In the genomic region with DNA sequence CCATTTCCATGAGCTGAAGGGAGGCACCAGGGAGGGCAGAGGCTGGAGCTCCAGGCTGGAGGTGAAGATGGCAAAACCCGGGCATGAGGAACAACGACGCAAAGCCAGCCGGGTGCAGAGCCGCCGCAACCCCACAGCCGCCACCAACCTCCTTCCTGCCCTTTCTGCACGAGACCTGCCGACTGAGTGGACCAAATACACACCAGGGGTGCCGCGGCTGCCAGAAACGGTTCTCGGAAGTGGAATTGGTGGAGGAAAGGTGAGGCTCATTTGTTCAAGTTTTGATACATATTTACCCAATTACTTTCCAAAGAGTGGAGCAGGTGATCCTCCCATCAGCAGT, we compare ENCODE assay signal across 31 cellular contexts. TPM values are rescaled to one million over a fixed set of nuclear protein-coding genes. Genes with fewer than 3 reads are reported as not detected.
"Had no signal": no experiment of that assay in that cellular context is flagged by ENCODE, and none has a peak within 500 bp of the region (broad histone marks: within the 10 kb centered on the region; RNA-seq: fewer than 3 reads in every experiment).

No MANE protein-coding gene starts in this region.

- H3K36me3 ChIP-seq: ascending aorta, cardiac muscle cell had no signal

- H3K27me3 ChIP-seq: ascending aorta had no signal

- H3K4me3 ChIP-seq: ascending aorta, cardiac muscle cell had no signal

- H3K27ac ChIP-seq: ascending aorta, cardiac muscle cell, VCaP had no signal

- DNase-seq: activated B cell treated with CpG ODN at 0.5 μM for 24 hours; activated CD4-positive, alpha-beta memory T cell treated with anti-CD3 and anti-CD28 coated beads for 36 hours; activated CD4-positive, alpha-beta T cell treated with anti-CD3 and anti-CD28 coated beads for 4 hours; activated CD4-positive, alpha-beta T cell treated with anti-CD3 and anti-CD28 coated beads, Interleukin-2, amount 10 ng/mL, durations not matched to agents 24 days and 14 days; activated CD4-positive, alpha-beta T cell treated with anti-CD3 and anti-CD28 coated beads, Interleukin-2, amount 50 U/mL, for 1 hour; activated CD4-positive, alpha-beta T cell treated with anti-CD3 and anti-CD28 coated beads, Interleukin-2, amount 50 U/mL, for 4 hours; activated CD4-positive, CD25-positive, alpha-beta regulatory T cell treated with anti-CD3 and anti-CD28 coated beads, Interleukin-2, amount 50 U/mL, for 72 hours; activated CD8-positive, alpha-beta memory T cell treated with anti-CD3 and anti-CD28 coated beads, Interleukin-2, amount 50 U/mL, for 4 hours; activated CD8-positive, alpha-beta T cell treated with anti-CD3 and anti-CD28 coated beads for 36 hours; activated effector memory CD4-positive, alpha-beta T cell treated with anti-CD3 and anti-CD28 coated beads, Interleukin-2, amount 50 U/mL, for 16 hours; activated naive CD4-positive, alpha-beta T cell treated with anti-CD3 and anti-CD28 coated beads, Interleukin-2, amount 10 ng/mL, durations not matched to agents 7 days and 5 days; activated naive CD4-positive, alpha-beta T cell treated with Interleukin-2 at 50 U/mL for 16 hours; activated naive CD8-positive, alpha-beta T cell treated with anti-CD3 and anti-CD28 coated beads, Interleukin-2, amount 10 ng/mL, durations not matched to agents 7 days and 5 days; activated naive CD8-positive, alpha-beta T cell treated with anti-CD3 and anti-CD28 coated beads, Interleukin-2, amount 50 U/mL, for 24 hours; activated T-cell treated with anti-CD3 and anti-CD28 coated beads for 4 hours; activated T-cell treated with anti-CD3 and anti-CD28 coated beads, Interleukin-2, amount 50 U/mL, for 1 hour; activated T-cell treated with anti-CD3 and anti-CD28 coated beads, Interleukin-2, amount 50 U/mL, for 4 hours; activated T-cell treated with anti-CD3 and anti-CD28 coated beads, Interleukin-2, amount 50 U/mL, for 72 hours; amygdala; anterior cingulate cortex; central memory CD4-positive, alpha-beta T cell; SW 1271; T-helper 1 cell; T-helper 2 cell; T-helper 9 cell had no signal

- H3K4me1 ChIP-seq: ascending aorta had no signal

- H3K9me3 ChIP-seq: ascending aorta had no signal

RNA-seq across cellular contexts. Expression of a gene that starts 8.4 kb away (rescaled TPM):
- total RNA-seq: activated B cell treated with CpG ODN at 0.5 μM for 24 hours; activated CD4-positive, alpha-beta memory T cell treated with anti-CD3 and anti-CD28 coated beads for 36 hours; activated CD4-positive, alpha-beta T cell treated with anti-CD3 and anti-CD28 coated beads, Interleukin-2, amount 10 ng/mL, durations not matched to agents 24 days and 14 days; activated CD8-positive, alpha-beta memory T cell treated with anti-CD3 and anti-CD28 coated beads for 36 hours; activated CD8-positive, alpha-beta T cell treated with anti-CD3 and anti-CD28 coated beads for 36 hours; activated naive CD8-positive, alpha-beta T cell treated with anti-CD3 and anti-CD28 coated beads, Interleukin-2, amount 10 ng/mL, durations not matched to agents 7 days and 5 days; activated T-cell treated with anti-CD3 and anti-CD28 coated beads, Interleukin-2, amount 50 U/mL, for 4 hours; activated T-cell treated with anti-CD3 and anti-CD28 coated beads, Interleukin-2, amount 50 U/mL, for 72 hours; activated T-helper 1 cell treated with anti-CD3 and anti-CD28 coated beads, Interleukin-12 subunit alpha, Interleukin-12 subunit beta, Interleukin-2, Interleukin-4 antibody, amounts not matched to agents 30 ng/mL and 10 ng/mL and 1 ng/mL, durations not matched to agents 14 hours and 24 hours and 36 hours; activated T-helper 17 cell treated with anti-CD3 and anti-CD28 coated beads, Interleukin-2, amount 50 U/mL, for 72 hours; ascending aorta; cardiac muscle cell had no signal
- polyA plus RNA-seq: cardiac muscle cell had no signal
